ENCODE assay signal across 9 cellular contexts in genomic region chr9:136694163-136694864, GRCh38. TPM values are rescaled to one million over a fixed set of nuclear protein-coding genes. Genes with fewer than 3 reads are reported as not detected.
A peak's percentile ranks its signal among the peaks of the same experiment; 100 is the strongest.
DNase-seq lines count a peak whose midpoint lies in the region; ATAC-seq and TF ChIP-seq lines count a peak whose summit lies in the region.
"Had no signal": no experiment of that assay in that cellular context is flagged by ENCODE, and none has a peak within 500 bp of the region (broad histone marks: within the 10 kb centered on the region; RNA-seq: fewer than 3 reads in every experiment).

No MANE protein-coding gene starts in this region.

- TF ChIP-seq POLR2A in gastroesophageal sphincter (IDR thresholded peaks at IDR 0.05): no peak

- peaks cover 18% of the 10 kb centered on the region for H3K27me3 Mint-ChIP-seq in activated B cell treated with CpG ODN at 0.5 μM for 24 hours

- H3K27me3 ChIP-seq in HL-60 (ENCODE audit: insufficient read depth, poor library complexity, severe bottlenecking): no peaks in the 10 kb centered on the region
- peaks cover 9% of the 10 kb centered on the region for H3K27me3 ChIP-seq in gastroesophageal sphincter
- peaks cover 0 to 14% (median 3%) of the 10 kb centered on the region in 3 donors for H3K27me3 ChIP-seq in psoas muscle (ENCODE audit: insufficient read depth in 3 of 3, low read length in 2 of 3)

- no peak overlapping the region for H3K27ac ChIP-seq in HL-60 (replicated peaks)
- no peak overlapping the region for H3K27ac ChIP-seq in gastroesophageal sphincter
- peak overlapping the region; percentile 30 for H3K27ac ChIP-seq in psoas muscle

- peak; percentile 59 for ATAC-seq in activated B cell treated with CpG ODN at 0.5 μM for 24 hours (ENCODE audit: low read depth)
- peak; percentile 65 for ATAC-seq in gastroesophageal sphincter
- peak; percentile 61 to 72 (median 64) for ATAC-seq in psoas muscle
- no peak for ATAC-seq in GM18867 (IDR thresholded peaks at IDR 0.05; ENCODE audit: unreplicated experiment)

- H3K9me3 ChIP-seq in gastroesophageal sphincter: no peaks in the 10 kb centered on the region
- no peaks in the 10 kb centered on the region for H3K9me3 ChIP-seq in psoas muscle

- no peak overlapping the region for H3K27ac Mint-ChIP-seq in activated B cell treated with CpG ODN at 0.5 μM for 24 hours

- DNase-seq in DMS114 treated with DMSO at 0.1 percent for 48 hours (lab: John Stamatoyannopoulos, UW; ENCODE audit: unreplicated experiment): peak; percentile 9
- DNase-seq in HL-60 (ENCODE audit: low read depth in 1 of 2, low spot score in 1 of 2): peak in 1 of 2 experiments; percentile 58
- DNase-seq in activated B cell treated with CpG ODN at 0.5 μM for 24 hours: no peak
- peak; percentile 72 to 85 for DNase-seq in psoas muscle
- DNase-seq in NCI-H2227 treated with DMSO at 0.1 percent for 48 hours (lab: John Stamatoyannopoulos, UW): no peak
- no peak for DNase-seq in T-helper 9 cell

- no peak overlapping the region for H3K4me3 Mint-ChIP-seq in activated B cell treated with CpG ODN at 0.5 μM for 24 hours

- CTCF ChIA-PET in activated B cell treated with CpG ODN at 0.5 μM for 24 hours (lab: Charles Lee): interaction anchor here (0.8 to 0.9 kb wide), 2 partner anchors 11 to 35 kb away, joined by 3 read pairs; no protein-coding TSS in a partner anchor

- peak; percentile 13 for TF ChIP-seq CTCF in HL-60 (IDR thresholded peaks at IDR 0.05; ENCODE audit: insufficient read depth, low read length)
- TF ChIP-seq CTCF in activated B cell treated with CpG ODN at 0.5 μM for 24 hours (IDR thresholded peaks at IDR 0.05): no peak
- peak in 3 of 4 experiments; percentile 56 to 79 (median 59) for TF ChIP-seq CTCF in gastroesophageal sphincter (IDR thresholded peaks at IDR 0.05)
- TF ChIP-seq CTCF in psoas muscle (IDR thresholded peaks at IDR 0.05): peak; percentile 71

- H3K4me1 ChIP-seq in gastroesophageal sphincter (peaks cover 0 to 43% (median 9%) of the 10 kb centered on the region in 3 donors), psoas muscle (peaks cover 28% of the 10 kb centered on the region)

- H3K4me3 ChIP-seq in HL-60 (replicated peaks; ENCODE audit: insufficient read depth, low read length) (no peak overlapping the region), gastroesophageal sphincter (no peak overlapping the region), psoas muscle (no peak overlapping the region)

- no peaks in the 10 kb centered on the region for H3K36me3 ChIP-seq in gastroesophageal sphincter
- H3K36me3 ChIP-seq in psoas muscle (ENCODE audit: insufficient read depth in 1 of 2, low read depth in 1 of 2): no peaks in the 10 kb centered on the region

- H3K36me3 Mint-ChIP-seq in activated B cell treated with CpG ODN at 0.5 μM for 24 hours (ENCODE audit: low read depth): no peaks in the 10 kb centered on the region

- no peaks in the 10 kb centered on the region for H3K9me3 Mint-ChIP-seq in activated B cell treated with CpG ODN at 0.5 μM for 24 hours

- POLR2A ChIA-PET in activated B cell treated with CpG ODN at 0.5 μM for 24 hours (lab: Charles Lee): interaction anchor here (1.0 to 1.3 kb wide), 3 partner anchors 10 to 73 kb away, joined by 3 read pairs; no protein-coding TSS in a partner anchor

- peaks cover 16% of the 10 kb centered on the region for H3K4me1 Mint-ChIP-seq in activated B cell treated with CpG ODN at 0.5 μM for 24 hours

- no peak for TF ChIP-seq EP300 in gastroesophageal sphincter (IDR thresholded peaks at IDR 0.05)

- intact Hi-C loops in activated B cell treated with CpG ODN at 0.5 μM for 24 hours (cut with micrococcal nuclease) (no loop called here), psoas muscle (cut with DNase I) (loop anchor here (5.0 kb wide), 3 partner anchors 47 to 207 kb away; no protein-coding TSS in a partner anchor)

- 14 to 60% methylated on average over 1 to 2 of the region's 32 CpGs for WGBS in gastroesophageal sphincter (ENCODE audit: low coverage in 1 of 2), 2 donors
- 50 to 52% (median 52%) methylated on average over 31 to 32 of the region's 32 CpGs for WGBS in psoas muscle, 3 donors

RNA-seq across cellular contexts. Expression of gene AGPAT2, which starts 7.1 kb away (rescaled TPM):
- 16.6 and 17.1 TPM in 2 replicates for total RNA-seq in activated B cell treated with CpG ODN at 0.5 μM for 24 hours
- total RNA-seq in gastroesophageal sphincter: 10 to 100 TPM; 28.8 to 43.6 (median 38.4) TPM
- total RNA-seq in psoas muscle: 10 to 100 TPM; 15.5 to 46.3 (median 31.5) TPM
- polyA plus RNA-seq in psoas muscle: 10 to 100 TPM; 25.9 to 66.5 (median 46.8) TPM

RNA-seq across cellular contexts. Expression of gene DIPK1B, which starts 18.1 kb away (rescaled TPM):
- total RNA-seq in activated B cell treated with CpG ODN at 0.5 μM for 24 hours: 1.5 and 2.2 TPM in 2 replicates
- total RNA-seq in gastroesophageal sphincter: 10 to 100 TPM in 2 of 4 donors, 1 to 10 TPM in 2; 7.8 to 24.4 (median 11.2) TPM
- total RNA-seq in psoas muscle: 1 to 10 TPM; 1.4 to 2.7 (median 2.3) TPM
- polyA plus RNA-seq in psoas muscle: 1 to 10 TPM; 2.2 to 5.3 (median 3.5) TPM

RNA-seq across cellular contexts. Expression of gene EGFL7, which starts 31.6 kb away (rescaled TPM):
- not detected in 2 replicates for total RNA-seq in activated B cell treated with CpG ODN at 0.5 μM for 24 hours
- total RNA-seq in gastroesophageal sphincter: 10 to 100 TPM; 38.8 to 81.0 (median 56.4) TPM
- total RNA-seq in psoas muscle: 10 to 100 TPM; 47.0 to 55.3 (median 48.8) TPM
- 10 to 100 TPM; 34.7 to 73.4 (median 48.4) TPM for polyA plus RNA-seq in psoas muscle

RNA-seq across cellular contexts. Expression of gene LCN10, which starts 48.4 kb away (rescaled TPM):
- total RNA-seq in activated B cell treated with CpG ODN at 0.5 μM for 24 hours: 13.7 and 15.9 TPM in 2 replicates
- 10 to 100 TPM in 2 of 4 donors, 1 to 10 TPM in 2; 3.9 to 16.5 (median 9.9) TPM for total RNA-seq in gastroesophageal sphincter
- total RNA-seq in psoas muscle: 1 to 10 TPM in 3 of 4 donors, not detected in 1; 3.2 to 4.9 (median 4.1) TPM
- 1 to 10 TPM; 3.0 to 4.6 (median 4.0) TPM for polyA plus RNA-seq in psoas muscle

RNA-seq across cellular contexts. Expression of gene LCN6, which starts 54.0 kb away (rescaled TPM):
- total RNA-seq in activated B cell treated with CpG ODN at 0.5 μM for 24 hours: not detected in 2 replicates
- total RNA-seq in gastroesophageal sphincter: 10 to 100 TPM; 16.2 to 31.4 (median 22.7) TPM
- total RNA-seq in psoas muscle: 10 to 100 TPM in 1 of 4 donors, 1 to 10 TPM in 2, under 1 TPM in 1; 0.44 to 14.7 (median 5.5) TPM
- 10 to 100 TPM; 10.7 to 15.0 (median 10.8) TPM for polyA plus RNA-seq in psoas muscle
- total RNA-seq: pulmonary artery endothelial cell had no signal

Comparison
In these comparisons a context has a peak if more than half of its experiments do, and no peak if none do; other contexts are left out.
1. DNase-seq: peak in DMS114 treated with DMSO at 0.1 percent for 48 hours (single experiment) and psoas muscle (2 of 2); none in activated B cell treated with CpG ODN at 0.5 μM for 24 hours (single experiment), NCI-H2227 treated with DMSO at 0.1 percent for 48 hours (single experiment) and T-helper 9 cell (single experiment).
2. RNA of gene EGFL7, which starts 31.6 kb away (total RNA-seq): 38.8 to 81.0 TPM in gastroesophageal sphincter and 47.0 to 55.3 TPM in psoas muscle; not detected in activated B cell treated with CpG ODN at 0.5 μM for 24 hours; every median in the first group is over 10 times any median in the second.